Comparison of ENCODE assay signal across 12 cellular contexts in the genomic region with DNA sequence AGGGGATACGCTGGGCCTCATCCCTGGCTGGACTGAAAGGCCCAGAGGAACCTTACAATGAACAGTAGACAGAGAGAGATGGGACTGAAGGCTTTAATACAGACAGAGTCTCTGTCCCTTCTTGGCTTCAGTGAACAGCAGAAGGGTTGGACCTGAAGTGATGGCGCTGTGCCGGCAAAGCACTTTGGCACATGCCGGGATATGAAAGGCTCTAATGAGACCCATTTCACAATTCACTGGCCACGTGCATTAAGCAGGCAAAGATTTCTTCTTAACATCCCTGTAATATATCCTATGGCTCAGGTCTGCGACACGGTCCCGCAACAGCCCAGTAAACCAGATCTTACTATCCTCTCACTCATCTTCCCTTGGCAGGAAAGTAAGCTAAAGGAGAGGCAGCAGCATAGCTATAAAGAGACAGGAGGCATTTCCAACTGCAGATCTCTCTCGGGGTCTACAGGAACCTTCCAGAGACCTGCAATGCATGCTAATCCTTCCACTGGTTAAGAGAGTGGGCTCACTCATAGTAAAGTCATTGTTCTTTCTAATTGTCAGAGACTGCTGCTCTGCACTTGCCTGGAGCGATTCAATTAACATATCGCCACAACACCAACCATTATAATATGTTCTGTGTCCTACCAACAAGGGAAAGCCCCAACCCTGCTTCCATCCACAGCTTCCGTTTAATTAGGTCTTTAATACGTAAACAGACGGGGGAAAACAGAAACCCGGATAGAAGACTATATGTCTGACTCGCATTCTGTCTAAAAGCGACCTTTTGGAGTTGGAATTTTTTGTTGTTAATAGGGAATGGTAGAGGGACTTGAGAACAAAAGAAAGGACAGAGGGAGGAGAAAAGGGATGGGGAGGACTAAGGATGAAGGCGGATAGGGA.
DNase-seq lines count a peak whose midpoint lies in the region; ATAC-seq and TF ChIP-seq lines count a peak whose summit lies in the region.
"Had no signal": no experiment of that assay in that cellular context is flagged by ENCODE, and none has a peak within 500 bp of the region (broad histone marks: within the 10 kb centered on the region; RNA-seq: fewer than 3 reads in every experiment).

No MANE protein-coding gene starts in this region.

- H3K27ac ChIP-seq in GM23338 (ENCODE audit: low read depth) (no peak overlapping the region), psoas muscle (no peak overlapping the region)

- no peak for TF ChIP-seq CTCF in GM23338 (conservative IDR thresholded peaks at IDR 0.05; ENCODE audit: low read depth in 2 of 2)
- no peak for TF ChIP-seq CTCF in psoas muscle (IDR thresholded peaks at IDR 0.05)

- ATAC-seq in GM23338 = peak; percentile 71
- peak; percentile 46 for ATAC-seq in left ventricle myocardium superior
- ATAC-seq in psoas muscle = peak in 1 of 4 donors; percentile 32
- no peak for ATAC-seq in GM18519 (IDR thresholded peaks at IDR 0.05; ENCODE audit: low FRiP score, unreplicated experiment)

- H3K27me3 Mint-ChIP-seq in GM23338 (ENCODE audit: insufficient read depth, low read depth, poor library complexity) = peaks cover 2% of the 10 kb centered on the region
- H3K27me3 Mint-ChIP-seq in activated naive CD8-positive, alpha-beta T cell treated with anti-CD3 and anti-CD28 coated beads for 36 hours = no peaks in the 10 kb centered on the region
- H3K27me3 Mint-ChIP-seq in activated T-helper 2 cell treated with anti-CD3 and anti-CD28 coated beads, Interferon-gamma antibody, Interleukin-2, Interleukin-4, amounts not matched to agents 10 μg/mL and 5 μg/mL and 100 μg/mL, durations not matched to agents 14 hours and 24 hours and 36 hours (ENCODE audit: low read depth) = no peaks in the 10 kb centered on the region

- intact Hi-C loops in left ventricle myocardium superior (cut with micrococcal nuclease) (no loop called here), psoas muscle (cut with DNase I) (no loop called here)
- intact Hi-C loops in activated T-helper 2 cell treated with anti-CD3 and anti-CD28 coated beads, Interferon-gamma antibody, Interleukin-2, Interleukin-4, amounts not matched to agents 10 μg/mL and 5 μg/mL and 100 μg/mL, durations not matched to agents 14 hours and 24 hours and 36 hours (cut with micrococcal nuclease) = no loop called here

- 68 to 70% (median 69%) methylated on average over 18 of the region's 18 CpGs for WGBS in psoas muscle, 3 donors

- no peaks in the 10 kb centered on the region for H3K79me2 ChIP-seq in GM23338 (replicated peaks; ENCODE audit: insufficient read depth)

- H3K4me3 Mint-ChIP-seq in GM23338 = no peak overlapping the region
- H3K4me3 Mint-ChIP-seq in activated naive CD8-positive, alpha-beta T cell treated with anti-CD3 and anti-CD28 coated beads for 36 hours = no peak overlapping the region
- H3K4me3 Mint-ChIP-seq in activated T-helper 2 cell treated with anti-CD3 and anti-CD28 coated beads, Interferon-gamma antibody, Interleukin-2, Interleukin-4, amounts not matched to agents 10 μg/mL and 5 μg/mL and 100 μg/mL, durations not matched to agents 14 hours and 24 hours and 36 hours (ENCODE audit: low read depth) = no peak overlapping the region
- H3K4me3 Mint-ChIP-seq: T-helper 2 cell treated with Interferon-gamma antibody and Interleukin-4, amounts not matched to agents 5 μg/mL and 100 μg/mL, for 36 hours had no signal

- DNase-seq in GM23338 (ENCODE audit: low spot score) (peak; percentile 18), SK-MEL-5 (ENCODE audit: low read depth, low spot score) (peak; percentile 81), left ventricle myocardium superior (peak; percentile 55), psoas muscle (peak; percentile 55 to 73), HuH-7.5 (ENCODE audit: low spot score) (no peak)
- DNase-seq in activated naive CD8-positive, alpha-beta T cell treated with anti-CD3 and anti-CD28 coated beads for 36 hours = no peak
- no peak for DNase-seq in activated T-helper 2 cell treated with anti-CD3 and anti-CD28 coated beads, Interferon-gamma antibody, Interleukin-2, Interleukin-4, amounts not matched to agents 10 μg/mL and 5 μg/mL and 100 μg/mL, durations not matched to agents 14 hours and 24 hours and 36 hours (ENCODE audit: low spot score)
- DNase-seq: NCI-H1436; stimulated activated CD4-positive, alpha-beta T cell treated with anti-CD3 and anti-CD28 coated beads, Interleukin-12 subunit alpha, Interleukin-12 subunit beta, amount 100 ng/mL, for 4 hours had no signal

- H3K9me3 ChIP-seq in psoas muscle = no peaks in the 10 kb centered on the region
- H3K9me3 ChIP-seq: heart left ventricle had no signal

- H2AFZ ChIP-seq in GM23338 = no peak overlapping the region

- in situ Hi-C loops in SK-MEL-5 (cut with HindIII; ENCODE audit: low pct_unique_long_range_greater_than_20kb, low sequenced_read_pairs) = no loop called here

- no peaks in the 10 kb centered on the region for H4K20me1 ChIP-seq in GM23338 (replicated peaks; ENCODE audit: insufficient read depth)

- H3K36me3 Mint-ChIP-seq in GM23338 (ENCODE audit: low read depth) = no peaks in the 10 kb centered on the region
- H3K36me3 Mint-ChIP-seq in activated naive CD8-positive, alpha-beta T cell treated with anti-CD3 and anti-CD28 coated beads for 36 hours = no peaks in the 10 kb centered on the region
- no peaks in the 10 kb centered on the region for H3K36me3 Mint-ChIP-seq in activated T-helper 2 cell treated with anti-CD3 and anti-CD28 coated beads, Interferon-gamma antibody, Interleukin-2, Interleukin-4, amounts not matched to agents 10 μg/mL and 5 μg/mL and 100 μg/mL, durations not matched to agents 14 hours and 24 hours and 36 hours (ENCODE audit: low read depth)

- H3K4me2 ChIP-seq in GM23338 = peak overlapping the region; percentile 52

- H3K9me3 Mint-ChIP-seq in GM23338 = no peaks in the 10 kb centered on the region
- H3K9me3 Mint-ChIP-seq in activated naive CD8-positive, alpha-beta T cell treated with anti-CD3 and anti-CD28 coated beads for 36 hours = peaks cover 7% of the 10 kb centered on the region
- peaks cover 25% of the 10 kb centered on the region for H3K9me3 Mint-ChIP-seq in activated T-helper 2 cell treated with anti-CD3 and anti-CD28 coated beads, Interferon-gamma antibody, Interleukin-2, Interleukin-4, amounts not matched to agents 10 μg/mL and 5 μg/mL and 100 μg/mL, durations not matched to agents 14 hours and 24 hours and 36 hours

- H3K4me3 ChIP-seq in GM23338 (no peak overlapping the region), psoas muscle (no peak overlapping the region)

- no peaks in the 10 kb centered on the region for H3K36me3 ChIP-seq in GM23338 (ENCODE audit: insufficient read depth)
- no peaks in the 10 kb centered on the region for H3K36me3 ChIP-seq in psoas muscle (ENCODE audit: insufficient read depth in 1 of 2, low read depth in 1 of 2)
- H3K36me3 ChIP-seq: heart left ventricle had no signal

- no peak overlapping the region for H3K27ac Mint-ChIP-seq in GM23338
- H3K27ac Mint-ChIP-seq in activated naive CD8-positive, alpha-beta T cell treated with anti-CD3 and anti-CD28 coated beads for 36 hours = no peak overlapping the region
- no peak overlapping the region for H3K27ac Mint-ChIP-seq in activated T-helper 2 cell treated with anti-CD3 and anti-CD28 coated beads, Interferon-gamma antibody, Interleukin-2, Interleukin-4, amounts not matched to agents 10 μg/mL and 5 μg/mL and 100 μg/mL, durations not matched to agents 14 hours and 24 hours and 36 hours
- H3K27ac Mint-ChIP-seq: T-helper 2 cell treated with Interferon-gamma antibody and Interleukin-4, amounts not matched to agents 5 μg/mL and 100 μg/mL, for 36 hours had no signal

- no peaks in the 10 kb centered on the region for H3K9me2 ChIP-seq in GM23338 (ENCODE audit: insufficient read depth)

- peaks cover 15% of the 10 kb centered on the region for H3K4me1 Mint-ChIP-seq in GM23338
- H3K4me1 Mint-ChIP-seq in activated naive CD8-positive, alpha-beta T cell treated with anti-CD3 and anti-CD28 coated beads for 36 hours = no peaks in the 10 kb centered on the region
- H3K4me1 Mint-ChIP-seq in activated T-helper 2 cell treated with anti-CD3 and anti-CD28 coated beads, Interferon-gamma antibody, Interleukin-2, Interleukin-4, amounts not matched to agents 10 μg/mL and 5 μg/mL and 100 μg/mL, durations not matched to agents 14 hours and 24 hours and 36 hours (ENCODE audit: low read depth) = no peaks in the 10 kb centered on the region

- no peaks in the 10 kb centered on the region for H3K27me3 ChIP-seq in GM23338 (ENCODE audit: insufficient read depth)
- H3K27me3 ChIP-seq in psoas muscle (ENCODE audit: insufficient read depth in 3 of 3, low read length in 2 of 3) = no peaks in the 10 kb centered on the region
- H3K27me3 ChIP-seq: heart left ventricle had no signal

- H3F3A ChIP-seq in GM23338 (replicated peaks; ENCODE audit: low read depth) = no peaks in the 10 kb centered on the region

- H3K4me1 ChIP-seq in GM23338 (ENCODE audit: insufficient read depth) (peaks cover 10% of the 10 kb centered on the region), psoas muscle (no peaks in the 10 kb centered on the region)
- H3K4me1 ChIP-seq: heart left ventricle had no signal

TF ChIP-seq in GM23338, 12 proteins besides CTCF, POLR2A, EP300 and RAD21 (continues in another document):
- TF ChIP-seq, protein P1, sequence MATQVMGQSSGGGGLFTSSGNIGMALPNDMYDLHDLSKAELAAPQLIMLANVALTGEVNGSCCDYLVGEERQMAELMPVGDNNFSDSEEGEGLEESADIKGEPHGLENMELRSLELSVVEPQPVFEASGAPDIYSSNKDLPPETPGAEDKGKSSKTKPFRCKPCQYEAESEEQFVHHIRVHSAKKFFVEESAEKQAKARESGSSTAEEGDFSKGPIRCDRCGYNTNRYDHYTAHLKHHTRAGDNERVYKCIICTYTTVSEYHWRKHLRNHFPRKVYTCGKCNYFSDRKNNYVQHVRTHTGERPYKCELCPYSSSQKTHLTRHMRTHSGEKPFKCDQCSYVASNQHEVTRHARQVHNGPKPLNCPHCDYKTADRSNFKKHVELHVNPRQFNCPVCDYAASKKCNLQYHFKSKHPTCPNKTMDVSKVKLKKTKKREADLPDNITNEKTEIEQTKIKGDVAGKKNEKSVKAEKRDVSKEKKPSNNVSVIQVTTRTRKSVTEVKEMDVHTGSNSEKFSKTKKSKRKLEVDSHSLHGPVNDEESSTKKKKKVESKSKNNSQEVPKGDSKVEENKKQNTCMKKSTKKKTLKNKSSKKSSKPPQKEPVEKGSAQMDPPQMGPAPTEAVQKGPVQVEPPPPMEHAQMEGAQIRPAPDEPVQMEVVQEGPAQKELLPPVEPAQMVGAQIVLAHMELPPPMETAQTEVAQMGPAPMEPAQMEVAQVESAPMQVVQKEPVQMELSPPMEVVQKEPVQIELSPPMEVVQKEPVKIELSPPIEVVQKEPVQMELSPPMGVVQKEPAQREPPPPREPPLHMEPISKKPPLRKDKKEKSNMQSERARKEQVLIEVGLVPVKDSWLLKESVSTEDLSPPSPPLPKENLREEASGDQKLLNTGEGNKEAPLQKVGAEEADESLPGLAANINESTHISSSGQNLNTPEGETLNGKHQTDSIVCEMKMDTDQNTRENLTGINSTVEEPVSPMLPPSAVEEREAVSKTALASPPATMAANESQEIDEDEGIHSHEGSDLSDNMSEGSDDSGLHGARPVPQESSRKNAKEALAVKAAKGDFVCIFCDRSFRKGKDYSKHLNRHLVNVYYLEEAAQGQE (IDR thresholded peaks at IDR 0.05; ENCODE audit: unreplicated experiment) = no peak

Comparison
In these comparisons a context has a peak if more than half of its experiments do, and no peak if none do; other contexts are left out.
1. DNase-seq: peak in GM23338 (single experiment), SK-MEL-5 (single experiment), left ventricle myocardium superior (single experiment) and psoas muscle (2 of 2); none in activated naive CD8-positive, alpha-beta T cell treated with anti-CD3 and anti-CD28 coated beads for 36 hours (single experiment), activated T-helper 2 cell treated with anti-CD3 and anti-CD28 coated beads, Interferon-gamma antibody, Interleukin-2, Interleukin-4, amounts not matched to agents 10 μg/mL and 5 μg/mL and 100 μg/mL, durations not matched to agents 14 hours and 24 hours and 36 hours (single experiment) and HuH-7.5 (single experiment).